In genomic region chr11:133698654-133699053, GRCh38 we compare ENCODE assay signal across 22 cellular contexts.
DNase-seq lines count a peak whose midpoint lies in the region; ATAC-seq and TF ChIP-seq lines count a peak whose summit lies in the region.
"Had no signal": no experiment of that assay in that cellular context is flagged by ENCODE, and none has a peak within 500 bp of the region (broad histone marks: within the 10 kb centered on the region; RNA-seq: fewer than 3 reads in every experiment).

No MANE protein-coding gene starts in this region.

- no peaks in the 10 kb centered on the region for H3K27me3 Mint-ChIP-seq in activated naive CD8-positive, alpha-beta T cell treated with anti-CD3 and anti-CD28 coated beads for 36 hours
- peaks cover under 1% of the 10 kb centered on the region for H3K27me3 Mint-ChIP-seq in T-helper 17 cell

- no peak overlapping the region for H3K27ac Mint-ChIP-seq in activated naive CD8-positive, alpha-beta T cell treated with anti-CD3 and anti-CD28 coated beads for 36 hours
- no peak overlapping the region for H3K27ac Mint-ChIP-seq in T-helper 17 cell
- H3K27ac Mint-ChIP-seq: CD4-positive, alpha-beta memory T cell; GM23338; H9; HFFc6 had no signal

- H3K4me1 Mint-ChIP-seq in activated naive CD8-positive, alpha-beta T cell treated with anti-CD3 and anti-CD28 coated beads for 36 hours: no peaks in the 10 kb centered on the region
- H3K4me1 Mint-ChIP-seq in T-helper 17 cell: no peaks in the 10 kb centered on the region
- H3K4me1 Mint-ChIP-seq: CD4-positive, alpha-beta memory T cell had no signal

- TF ChIP-seq POLR2A in body of pancreas (IDR thresholded peaks at IDR 0.05): no peak

- H3K36me3 ChIP-seq in right atrium auricular region (no peaks in the 10 kb centered on the region), heart right ventricle (no peaks in the 10 kb centered on the region), trophoblast cell (ENCODE audit: control insufficient read depth in 1 of 2, insufficient read depth in 2 of 2, low read length in 2 of 2) (no peaks in the 10 kb centered on the region), body of pancreas (replicated peaks in 1 of 2; ENCODE audit: insufficient read depth in 1 of 2, low read depth in 2 of 2) (no peaks in the 10 kb centered on the region)
- H3K36me3 ChIP-seq: BE2C; BLaER1 treated with 17β-estradiol and CSF1 and Interleukin-3, amounts not matched to agents 10 nM and 100 nM had no signal

- H3K4me2 ChIP-seq in trophoblast cell (ENCODE audit: low read length): no peak overlapping the region
- H3K4me2 ChIP-seq: A549; BLaER1 treated with 17β-estradiol and CSF1 and Interleukin-3, amounts not matched to agents 10 nM and 100 nM; GM23338 had no signal

- TF ChIP-seq CTCF in right atrium auricular region (IDR thresholded peaks at IDR 0.05): no peak
- no peak for TF ChIP-seq CTCF in heart right ventricle (IDR thresholded peaks at IDR 0.05)
- TF ChIP-seq CTCF in body of pancreas (IDR thresholded peaks at IDR 0.05): no peak

- peak overlapping the region; percentile 9 for H3K9ac ChIP-seq in trophoblast cell (ENCODE audit: low read length)
- H3K9ac ChIP-seq: BLaER1 treated with 17β-estradiol and CSF1 and Interleukin-3, amounts not matched to agents 10 nM and 100 nM had no signal

- no peaks in the 10 kb centered on the region for H3K79me1 ChIP-seq in trophoblast cell (ENCODE audit: low read length)

- no peaks in the 10 kb centered on the region for H3K36me3 Mint-ChIP-seq in activated naive CD8-positive, alpha-beta T cell treated with anti-CD3 and anti-CD28 coated beads for 36 hours
- no peaks in the 10 kb centered on the region for H3K36me3 Mint-ChIP-seq in T-helper 17 cell (ENCODE audit: low read depth)
- H3K36me3 Mint-ChIP-seq: CD4-positive, alpha-beta memory T cell had no signal

- no peak overlapping the region for H3K4ac ChIP-seq in trophoblast cell (ENCODE audit: low read depth, low read length)

- no peak overlapping the region for H4K91ac ChIP-seq in trophoblast cell (ENCODE audit: low read depth, low read length)

- H3K9me3 Mint-ChIP-seq in activated naive CD8-positive, alpha-beta T cell treated with anti-CD3 and anti-CD28 coated beads for 36 hours: no peaks in the 10 kb centered on the region
- H3K9me3 Mint-ChIP-seq: CD4-positive, alpha-beta memory T cell; GM23338; H9 had no signal

- no peak overlapping the region for H4K8ac ChIP-seq in trophoblast cell (ENCODE audit: low read depth, low read length)

- H2AK5ac ChIP-seq in trophoblast cell (ENCODE audit: low read length): no peak overlapping the region

- no peak overlapping the region for H4K12ac ChIP-seq in trophoblast cell (ENCODE audit: low read depth, low read length)

- H3K4me3 Mint-ChIP-seq in activated naive CD8-positive, alpha-beta T cell treated with anti-CD3 and anti-CD28 coated beads for 36 hours: no peak overlapping the region
- H3K4me3 Mint-ChIP-seq in T-helper 17 cell: no peak overlapping the region
- H3K4me3 Mint-ChIP-seq: CD4-positive, alpha-beta memory T cell; GM23338; H9; HFFc6 had no signal

- H3K79me2 ChIP-seq in trophoblast cell (ENCODE audit: control insufficient read depth, insufficient read depth, low read length, poor library complexity): no peaks in the 10 kb centered on the region

- H3K27ac ChIP-seq in right atrium auricular region: peak overlapping the region in 1 of 2 donors; percentile 83
- H3K27ac ChIP-seq in heart right ventricle: peak overlapping the region in 5 of 10 donors; percentile 69 to 83 (median 75)
- H3K27ac ChIP-seq in trophoblast cell (ENCODE audit: low read depth, low read length): no peak overlapping the region
- H3K27ac ChIP-seq in body of pancreas: no peak overlapping the region
- H3K27ac ChIP-seq: A549; BLaER1 treated with 17β-estradiol and CSF1 and Interleukin-3, amounts not matched to agents 10 nM and 100 nM had no signal

- H3K9me3 ChIP-seq in right atrium auricular region (no peaks in the 10 kb centered on the region), heart right ventricle (peaks cover 0 to 9% (median 0%) of the 10 kb centered on the region in 11 donors), trophoblast cell (ENCODE audit: insufficient read depth, low read depth, low read length) (no peaks in the 10 kb centered on the region), body of pancreas (no peaks in the 10 kb centered on the region), T-helper 17 cell (ENCODE audit: control insufficient read depth, low read length, poor library complexity, severe bottlenecking) (no peaks in the 10 kb centered on the region)
- H3K9me3 ChIP-seq: A549; BE2C; BLaER1 treated with 17β-estradiol and CSF1 and Interleukin-3, amounts not matched to agents 10 nM and 100 nM had no signal

- no peaks in the 10 kb centered on the region for H3K27me3 ChIP-seq in right atrium auricular region
- no peaks in the 10 kb centered on the region for H3K27me3 ChIP-seq in heart right ventricle
- no peaks in the 10 kb centered on the region for H3K27me3 ChIP-seq in trophoblast cell (ENCODE audit: insufficient read depth, low read length)
- H3K27me3 ChIP-seq in body of pancreas: no peaks in the 10 kb centered on the region
- H3K27me3 ChIP-seq: BE2C; BLaER1 treated with 17β-estradiol and CSF1 and Interleukin-3, amounts not matched to agents 10 nM and 100 nM had no signal

- WGBS in heart right ventricle, 2 donors: 38 to 60% methylated on average over 1 of the region's 1 CpG
- no CpG with 5 or more reads among the region's 1 CpG for WGBS in trophoblast cell (ENCODE audit: extremely low coverage, insufficient coverage, insufficient read length)
- whole genome bisulfite sequencing in body of pancreas, 2 donors: 61 to 71% methylated on average over 1 of the region's 1 CpG

- no peak overlapping the region for H3K18ac ChIP-seq in trophoblast cell (ENCODE audit: low read length)

- no peak overlapping the region for H3K23ac ChIP-seq in trophoblast cell (ENCODE audit: low read length)

- H3K4me1 ChIP-seq in right atrium auricular region (no peaks in the 10 kb centered on the region), heart right ventricle (peaks cover 0 to 14% (median 0%) of the 10 kb centered on the region in 9 donors), trophoblast cell (ENCODE audit: control insufficient read depth in 1 of 2, insufficient read depth in 2 of 2, low read length in 2 of 2) (no peaks in the 10 kb centered on the region), body of pancreas (no peaks in the 10 kb centered on the region)
- H3K4me1 ChIP-seq: A549, BE2C had no signal

- H3K14ac ChIP-seq in trophoblast cell (ENCODE audit: low read length): no peak overlapping the region

- peak; percentile 76 for ATAC-seq in Right ventricle myocardium superior (ENCODE audit: poor library complexity)
- ATAC-seq in heart right ventricle: peak in 5 of 8 donors; percentile 27 to 60 (median 41)
- ATAC-seq in left ventricle myocardium superior: peak; percentile 76
- ATAC-seq in body of pancreas: no peak
- no peak for ATAC-seq in T-helper 17 cell
- ATAC-seq: A549, GM23338, HCT116 had no signal

- DNase-seq in Right ventricle myocardium superior: no peak
- DNase-seq in right atrium auricular region (ENCODE audit: low spot score): no peak
- no peak for DNase-seq in heart right ventricle
- DNase-seq in left ventricle myocardium superior: no peak
- no peak for DNase-seq in trophoblast cell
- no peak for DNase-seq in body of pancreas
- DNase-seq in activated naive CD8-positive, alpha-beta T cell treated with anti-CD3 and anti-CD28 coated beads for 36 hours: no peak
- DNase-seq in T-helper 17 cell: no peak
- DNase-seq: 8988T; ACHN; AML-193; BE2C; CD4-positive, alpha-beta memory T cell; COR-L47; DMS153; DND-41; HFFc6 had no signal

- no peak overlapping the region for H2BK120ac ChIP-seq in trophoblast cell (ENCODE audit: insufficient read depth, low read length, poor library complexity)

- H3K4me3 ChIP-seq in right atrium auricular region: no peak overlapping the region
- H3K4me3 ChIP-seq in heart right ventricle: no peak overlapping the region
- H3K4me3 ChIP-seq in trophoblast cell (ENCODE audit: low read depth, low read length): no peak overlapping the region
- H3K4me3 ChIP-seq in body of pancreas: no peak overlapping the region
- H3K4me3 ChIP-seq: A549; BLaER1 treated with 17β-estradiol and CSF1 and Interleukin-3, amounts not matched to agents 10 nM and 100 nM; GM23338 had no signal

- H2BK12ac ChIP-seq in trophoblast cell (ENCODE audit: low read length): no peak overlapping the region

- H2BK5ac ChIP-seq in trophoblast cell (ENCODE audit: low read depth, low read length, poor library complexity): no peak overlapping the region

- intact Hi-C loops in Right ventricle myocardium superior (cut with DNase I): no loop called here
- intact Hi-C loops in heart right ventricle (cut with DNase I): loop anchor here in 1 of 10 donors (10.0 kb wide), 1 partner anchor 116 kb away; no protein-coding TSS in a partner anchor
- intact Hi-C loops in left ventricle myocardium superior (cut with micrococcal nuclease): no loop called here
- intact Hi-C loops in body of pancreas (cut with DNase I): no loop called here

- no peak overlapping the region for H2AFZ ChIP-seq in trophoblast cell (ENCODE audit: insufficient read depth, low read length, poor library complexity)
- H2AFZ ChIP-seq: GM23338 had no signal

Comparison
In these comparisons a context has a peak if more than half of its experiments do, and no peak if none do; other contexts are left out.
1. ATAC-seq: peak in Right ventricle myocardium superior (single experiment), heart right ventricle (5 of 8) and left ventricle myocardium superior (single experiment); none in body of pancreas (single experiment) and T-helper 17 cell (single experiment).